1 cellular context compared by ENCODE assay signal in the genomic region with DNA sequence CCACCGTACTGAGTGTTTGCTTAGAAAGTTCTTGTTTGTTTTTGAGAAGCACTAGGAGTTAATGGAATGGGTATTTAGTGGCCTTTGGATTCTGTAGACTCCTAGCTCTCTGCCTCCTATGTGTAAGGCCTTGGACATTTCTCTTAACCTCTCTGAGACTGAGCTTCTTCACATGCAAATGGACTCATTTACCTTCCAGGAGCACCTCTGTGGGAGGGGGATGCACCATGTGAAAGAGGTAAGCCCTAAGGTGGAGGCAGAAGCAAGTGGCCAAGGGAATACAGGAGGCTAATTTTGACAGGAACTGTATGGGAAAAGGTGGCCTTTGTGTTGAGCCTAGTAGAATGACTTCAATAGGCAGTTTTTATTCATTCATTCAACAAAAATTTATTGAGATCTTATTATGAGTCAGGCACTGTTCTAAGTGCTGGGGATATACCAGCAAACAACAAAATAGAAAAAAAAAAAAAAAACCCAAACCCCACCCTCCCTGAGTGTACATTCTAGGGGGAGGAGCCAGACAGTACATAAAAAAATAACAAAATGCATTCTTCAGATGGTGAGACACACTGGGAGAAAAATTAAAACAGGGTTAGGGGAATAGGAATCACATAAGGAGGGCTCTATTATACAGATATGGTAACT.
TF ChIP-seq lines count a peak whose summit lies in the region.

No MANE protein-coding gene starts in this region.

TF ChIP-seq in GM23338, 12 proteins besides CTCF, POLR2A, EP300 and RAD21:
- TF ChIP-seq ZNF331 (CRISPR knock-in tag; IDR thresholded peaks at IDR 0.05; ENCODE audit: low read depth) (no peak), CREB1 (CRISPR knock-in tag; IDR thresholded peaks at IDR 0.05; ENCODE audit: low read depth) (no peak), NANOG (IDR thresholded peaks at IDR 0.05; ENCODE audit: borderline replicate concordance) (no peak), EZH2 (IDR thresholded peaks at IDR 0.05; ENCODE audit: low read depth, unreplicated experiment) (no peak)
- TF ChIP-seq, protein P1, sequence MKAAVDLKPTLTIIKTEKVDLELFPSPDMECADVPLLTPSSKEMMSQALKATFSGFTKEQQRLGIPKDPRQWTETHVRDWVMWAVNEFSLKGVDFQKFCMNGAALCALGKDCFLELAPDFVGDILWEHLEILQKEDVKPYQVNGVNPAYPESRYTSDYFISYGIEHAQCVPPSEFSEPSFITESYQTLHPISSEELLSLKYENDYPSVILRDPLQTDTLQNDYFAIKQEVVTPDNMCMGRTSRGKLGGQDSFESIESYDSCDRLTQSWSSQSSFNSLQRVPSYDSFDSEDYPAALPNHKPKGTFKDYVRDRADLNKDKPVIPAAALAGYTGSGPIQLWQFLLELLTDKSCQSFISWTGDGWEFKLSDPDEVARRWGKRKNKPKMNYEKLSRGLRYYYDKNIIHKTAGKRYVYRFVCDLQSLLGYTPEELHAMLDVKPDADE (IDR thresholded peaks at IDR 0.05), result no peak
